ENCODE assay signal across 8 cellular contexts in genomic region chr5:160021818-160022446, GRCh38. TPM values are rescaled to one million over a fixed set of nuclear protein-coding genes. Genes with fewer than 3 reads are reported as not detected.
A peak's percentile ranks its signal among the peaks of the same experiment; 100 is the strongest.
DNase-seq lines count a peak whose midpoint lies in the region; ATAC-seq and TF ChIP-seq lines count a peak whose summit lies in the region.

No MANE protein-coding gene starts in this region.

- H3K9me3 ChIP-seq in NT2/D1 (ENCODE audit: insufficient read depth, low read length) (no peaks in the 10 kb centered on the region), neuronal stem cell (replicated peaks in 1 of 2; ENCODE audit: control insufficient read depth in 2 of 2, insufficient read depth in 1 of 2, low read depth in 1 of 2, low read length in 2 of 2) (no peaks in the 10 kb centered on the region), aorta (ENCODE audit: control insufficient read depth, low read length) (no peaks in the 10 kb centered on the region)

- H4K91ac ChIP-seq in neuronal stem cell (ENCODE audit: low read depth, low read length, poor library complexity) = no peak overlapping the region

- H4K8ac ChIP-seq in neuronal stem cell (ENCODE audit: low read depth, low read length) = no peak overlapping the region

- no peaks in the 10 kb centered on the region for H3K9me3 Mint-ChIP-seq in activated T-cell treated with anti-CD3 and anti-CD28 coated beads, Interleukin-2, amount 50 U/mL, for 24 hours

- no peak overlapping the region for H2BK120ac ChIP-seq in neuronal stem cell (ENCODE audit: low read depth, low read length)

- H2AFZ ChIP-seq in neuronal stem cell (ENCODE audit: low read length) = no peak overlapping the region

- H3K23ac ChIP-seq in neuronal stem cell (ENCODE audit: low read depth, low read length, poor library complexity) = no peak overlapping the region

- no peak overlapping the region for H3K27ac ChIP-seq in neuronal stem cell (replicated peaks; ENCODE audit: low read length)
- no peak overlapping the region for H3K27ac ChIP-seq in aorta (ENCODE audit: low read depth in 1 of 2, low read length in 2 of 2)

- H3K27me3 ChIP-seq in NT2/D1 (ENCODE audit: insufficient read depth, insufficient read length) (no peaks in the 10 kb centered on the region), neuronal stem cell (ENCODE audit: control insufficient read depth in 3 of 3, insufficient read depth in 3 of 3, low read depth in 1 of 3, low read length in 3 of 3) (no peaks in the 10 kb centered on the region), aorta (ENCODE audit: control insufficient read depth in 1 of 2, insufficient read depth in 2 of 2, low read length in 1 of 2) (no peaks in the 10 kb centered on the region)

- no peaks in the 10 kb centered on the region for H3K27me3 Mint-ChIP-seq in activated T-cell treated with anti-CD3 and anti-CD28 coated beads, Interleukin-2, amount 50 U/mL, for 24 hours

- ATAC-seq in GM21529 (IDR thresholded peaks at IDR 0.05; ENCODE audit: unreplicated experiment) (peak; percentile 96), aorta (ENCODE audit: low FRiP score) (peak; percentile 90)

- H3K4me3 ChIP-seq in NT2/D1 (ENCODE audit: insufficient read length, low read depth) (no peak overlapping the region), fibroblast of mammary gland (ENCODE audit: control insufficient read depth, low read depth, low read length) (no peak overlapping the region), neuronal stem cell (ENCODE audit: low read length in 2 of 2) (no peak overlapping the region), aorta (ENCODE audit: low read length in 2 of 2) (no peak overlapping the region)

- H3K18ac ChIP-seq in neuronal stem cell (ENCODE audit: low read length) = no peak overlapping the region

- peaks cover 35% of the 10 kb centered on the region for H3K4me1 Mint-ChIP-seq in activated T-cell treated with anti-CD3 and anti-CD28 coated beads, Interleukin-2, amount 50 U/mL, for 24 hours (ENCODE audit: low read depth)

- H3K14ac ChIP-seq in neuronal stem cell (ENCODE audit: low read length) = no peak overlapping the region

- H2BK15ac ChIP-seq in neuronal stem cell (ENCODE audit: low read length) = no peak overlapping the region

- no peak overlapping the region for H2BK5ac ChIP-seq in neuronal stem cell (ENCODE audit: low read length)

- H3K4me2 ChIP-seq in neuronal stem cell (ENCODE audit: insufficient read depth, low read length, poor library complexity, severe bottlenecking) = no peak overlapping the region

- peaks cover 80% of the 10 kb centered on the region for H3K36me3 Mint-ChIP-seq in activated T-cell treated with anti-CD3 and anti-CD28 coated beads, Interleukin-2, amount 50 U/mL, for 24 hours (ENCODE audit: low read depth)

- DNase-seq in EL (peak; percentile 69), HUDEP-2 (lab: John Stamatoyannopoulos, UW; ENCODE audit: unreplicated experiment in 76 of 76) (peak in 56 of 76 experiments; percentile 1 to 77 (median 42)), NT2/D1 (ENCODE audit: low read depth, low spot score) (peak; percentile 33), fibroblast of mammary gland (ENCODE audit: low read depth) (peak; percentile 73), neuronal stem cell (ENCODE audit: low spot score) (peak; percentile 56), aorta (no peak)
- DNase-seq in activated T-cell treated with anti-CD3 and anti-CD28 coated beads, Interleukin-2, amount 50 U/mL, for 24 hours = no peak

- peak overlapping the region; percentile 58 for H3K27ac Mint-ChIP-seq in activated T-cell treated with anti-CD3 and anti-CD28 coated beads, Interleukin-2, amount 50 U/mL, for 24 hours

- H2BK12ac ChIP-seq in neuronal stem cell (ENCODE audit: low read length) = no peak overlapping the region

- no peaks in the 10 kb centered on the region for H3K79me1 ChIP-seq in neuronal stem cell (ENCODE audit: low read depth, low read length)

- no peaks in the 10 kb centered on the region for H3K4me1 ChIP-seq in NT2/D1 (ENCODE audit: insufficient read depth, insufficient read length)
- H3K4me1 ChIP-seq in neuronal stem cell (ENCODE audit: control insufficient read depth in 2 of 2, insufficient read depth in 1 of 2, low read depth in 1 of 2, low read length in 2 of 2) = no peaks in the 10 kb centered on the region
- H3K4me1 ChIP-seq in aorta (ENCODE audit: control insufficient read depth in 1 of 2, insufficient read depth in 2 of 2, low read length in 2 of 2) = no peaks in the 10 kb centered on the region

- H3K36me3 ChIP-seq in NT2/D1 (ENCODE audit: insufficient read depth, insufficient read length, low read length) = peaks cover 37% of the 10 kb centered on the region
- peaks cover 7 to 61% of the 10 kb centered on the region in 2 donors for H3K36me3 ChIP-seq in neuronal stem cell (replicated peaks in 1 of 2; ENCODE audit: control insufficient read depth in 2 of 2, insufficient read depth in 2 of 2, low read length in 2 of 2)
- peaks cover 0 to 5% of the 10 kb centered on the region in 2 donors for H3K36me3 ChIP-seq in aorta (ENCODE audit: control insufficient read depth in 1 of 2, insufficient read depth in 2 of 2, low read length in 1 of 2)

- peak; percentile 84 for TF ChIP-seq CTCF in fibroblast of mammary gland (conservative IDR thresholded peaks at IDR 0.05; ENCODE audit: control insufficient read depth, insufficient read depth, low read depth, low read length)

- intact Hi-C loops in aorta (cut with DNase I) = loop anchor here (1.0 to 5.0 kb wide), 5 partner anchors 175 to 375 kb away; no protein-coding TSS in a partner anchor

- no peak overlapping the region for H2AK5ac ChIP-seq in neuronal stem cell (ENCODE audit: low read depth, low read length)

- no peak overlapping the region for H3K4ac ChIP-seq in neuronal stem cell (ENCODE audit: low read length)

- WGBS in neuronal stem cell (ENCODE audit: extremely low coverage in 2 of 2, insufficient read length in 2 of 2, insufficient replicate concordance in 1 of 2), 2 donors = no CpG with 5 or more reads among the region's 3 CpGs
- WGBS in aorta, 2 donors = 13 to 15% methylated on average over 3 of the region's 3 CpGs

- no peak overlapping the region for H3K4me3 Mint-ChIP-seq in activated T-cell treated with anti-CD3 and anti-CD28 coated beads, Interleukin-2, amount 50 U/mL, for 24 hours

- no peak overlapping the region for H3K9ac ChIP-seq in NT2/D1 (ENCODE audit: insufficient read length, low read depth)
- H3K9ac ChIP-seq in neuronal stem cell (ENCODE audit: low read depth, low read length, poor library complexity) = no peak overlapping the region

RNA-seq across cellular contexts. Expression of gene TTC1, which starts 13.0 kb away (rescaled TPM):
- 47.8 TPM for polyA plus RNA-seq in neuronal stem cell (2013, experiment 1 of 2)
- 49.0 TPM for polyA plus RNA-seq in neuronal stem cell (2013, experiment 2 of 2)
- total RNA-seq in aorta = 10 to 100 TPM; 40.5 to 41.7 TPM
- 10 to 100 TPM; 54.1 to 57.8 TPM for polyA plus RNA-seq in aorta

Comparison
In these comparisons a context has a peak if more than half of its experiments do, and no peak if none do; other contexts are left out.
1. DNase-seq: peak in EL (single experiment), HUDEP-2 (56 of 76), NT2/D1 (single experiment), fibroblast of mammary gland (single experiment) and neuronal stem cell (single experiment); none in activated T-cell treated with anti-CD3 and anti-CD28 coated beads, Interleukin-2, amount 50 U/mL, for 24 hours (single experiment) and aorta (0 of 2).